Comparison of ENCODE assay signal across 18 cellular contexts in the genomic region with DNA sequence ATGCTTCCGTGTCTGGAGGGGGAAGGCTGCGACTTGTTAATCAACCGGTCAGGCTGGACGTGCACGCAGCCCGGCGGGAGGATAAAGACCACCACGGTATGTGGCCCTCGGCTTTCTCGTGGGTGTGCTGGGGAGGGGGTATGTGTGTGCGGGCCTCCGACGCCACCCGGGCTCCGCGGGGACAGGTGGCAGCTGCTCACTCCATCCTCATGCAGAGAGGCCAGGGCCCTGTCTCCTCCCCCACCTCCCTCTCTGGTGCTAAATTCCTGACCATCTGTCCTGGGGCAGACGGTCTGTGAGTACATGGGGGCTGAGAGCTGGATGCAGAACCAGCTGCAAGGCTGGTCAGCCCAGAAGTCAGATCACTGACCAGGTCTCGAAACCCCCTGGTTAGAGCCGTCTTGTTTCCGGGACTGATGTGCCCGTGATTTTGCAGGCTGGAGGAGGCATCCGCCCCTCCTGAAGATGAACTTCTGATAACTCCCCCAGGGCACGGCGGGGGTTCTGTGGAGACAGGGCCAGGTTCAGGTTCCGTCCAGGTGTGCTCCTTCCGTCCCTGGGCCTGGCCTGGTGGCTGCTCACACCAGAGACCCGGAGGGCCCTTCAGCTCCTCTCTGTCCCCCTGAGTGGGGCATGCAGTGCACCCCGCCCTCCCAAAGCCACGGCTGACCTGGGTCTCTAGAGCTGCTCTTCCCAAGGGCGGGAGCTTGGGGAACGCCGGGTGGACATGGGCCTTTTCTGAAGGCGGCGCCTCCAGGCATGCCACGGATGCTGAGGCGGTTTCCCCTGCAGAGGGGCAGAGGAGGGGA.
"Had no signal": no experiment of that assay in that cellular context is flagged by ENCODE, and none has a peak within 500 bp of the region (broad histone marks: within the 10 kb centered on the region; RNA-seq: fewer than 3 reads in every experiment).

No MANE protein-coding gene starts in this region.

- H3K27ac Mint-ChIP-seq: activated CD4-positive, alpha-beta memory T cell treated with anti-CD3 and anti-CD28 coated beads for 36 hours; activated CD4-positive, alpha-beta T cell treated with anti-CD3 and anti-CD28 coated beads for 36 hours; activated T-cell treated with anti-CD3 and anti-CD28 coated beads, Interleukin-2, amount 50 U/mL, for 24 hours; dendritic cell treated with granulocyte-macrophage colony-stimulating factor and Interleukin-4, amounts not matched to agents 40 ng/mL and 50 ng/mL, for 4 days; neural progenitor cell; WTC11 had no signal

- H3K4me3 ChIP-seq: adrenal gland, esophagus squamous epithelium, hepatocyte, neural progenitor cell, ovary had no signal

- H3K27me3 Mint-ChIP-seq: activated CD4-positive, alpha-beta memory T cell treated with anti-CD3 and anti-CD28 coated beads for 36 hours; activated CD4-positive, alpha-beta T cell treated with anti-CD3 and anti-CD28 coated beads for 36 hours; activated T-cell treated with anti-CD3 and anti-CD28 coated beads, Interleukin-2, amount 50 U/mL, for 24 hours; dendritic cell treated with granulocyte-macrophage colony-stimulating factor and Interleukin-4, amounts not matched to agents 40 ng/mL and 50 ng/mL, for 4 days had no signal

- DNase-seq: activated CD4-positive, alpha-beta memory T cell treated with anti-CD3 and anti-CD28 coated beads for 36 hours; activated CD4-positive, alpha-beta T cell treated with anti-CD3 and anti-CD28 coated beads for 36 hours; activated naive CD4-positive, alpha-beta T cell treated with anti-CD3 and anti-CD28 coated beads, Interleukin-2, amount 50 U/mL, for 16 hours; activated T-cell treated with anti-CD3 and anti-CD28 coated beads, Interleukin-2, amount 50 U/mL, for 24 hours; adrenal gland; effector memory CD4-positive, alpha-beta T cell; esophagus squamous epithelium; stimulated activated CD4-positive, alpha-beta T cell treated with anti-CD3 and anti-CD28 coated beads, Interleukin-12 subunit alpha, Interleukin-12 subunit beta, amount 100 ng/mL, for 4 hours; stimulated activated CD4-positive, alpha-beta T cell treated with anti-CD3 and anti-CD28 coated beads, Interleukin-1b, Interleukin-23, amount 100 ng/mL, for 48 hours; stimulated activated CD8-positive, alpha-beta memory T cell treated with anti-CD3 and anti-CD28 coated beads, Interleukin-4, amount 100 ng/mL, for 48 hours; stimulated activated naive CD4-positive, alpha-beta T cell; SW 1271 had no signal

- H3K4me1 ChIP-seq: adrenal gland had no signal

- H3K36me3 Mint-ChIP-seq: activated CD4-positive, alpha-beta memory T cell treated with anti-CD3 and anti-CD28 coated beads for 36 hours; WTC11 had no signal

- H3K4me2 ChIP-seq: hepatocyte, neural progenitor cell had no signal

- H3K79me2 ChIP-seq: hepatocyte had no signal

- H3K27ac ChIP-seq: adrenal gland, esophagus squamous epithelium, hepatocyte, neural progenitor cell, ovary had no signal

- H3K9me3 Mint-ChIP-seq: activated CD4-positive, alpha-beta memory T cell treated with anti-CD3 and anti-CD28 coated beads for 36 hours; activated T-cell treated with anti-CD3 and anti-CD28 coated beads, Interleukin-2, amount 50 U/mL, for 24 hours; dendritic cell treated with granulocyte-macrophage colony-stimulating factor and Interleukin-4, amounts not matched to agents 40 ng/mL and 50 ng/mL, for 4 days; neural progenitor cell; WTC11 had no signal

- H3K9me3 ChIP-seq: adrenal gland, esophagus squamous epithelium, ovary had no signal

- H3K36me3 ChIP-seq: adrenal gland, esophagus squamous epithelium, neural progenitor cell, ovary had no signal

- H3K4me1 Mint-ChIP-seq: activated CD4-positive, alpha-beta T cell treated with anti-CD3 and anti-CD28 coated beads for 36 hours; WTC11 had no signal

- ATAC-seq: activated CD4-positive, alpha-beta T cell treated with anti-CD3 and anti-CD28 coated beads for 36 hours; left lobe of liver; WTC11 had no signal

- H2AFZ ChIP-seq: hepatocyte, neural progenitor cell had no signal

- H3K27me3 ChIP-seq: adrenal gland, esophagus squamous epithelium, hepatocyte, neural progenitor cell, ovary had no signal

- H3K4me3 Mint-ChIP-seq: activated CD4-positive, alpha-beta memory T cell treated with anti-CD3 and anti-CD28 coated beads for 36 hours; activated CD4-positive, alpha-beta T cell treated with anti-CD3 and anti-CD28 coated beads for 36 hours; activated T-cell treated with anti-CD3 and anti-CD28 coated beads, Interleukin-2, amount 50 U/mL, for 24 hours; dendritic cell treated with granulocyte-macrophage colony-stimulating factor and Interleukin-4, amounts not matched to agents 40 ng/mL and 50 ng/mL, for 4 days; neural progenitor cell; WTC11 had no signal
